ENCODE assay signal across 16 cellular contexts in genomic region chr4:134276476-134276875, GRCh38.
DNase-seq lines count a peak whose midpoint lies in the region; FAIRE-seq and TF ChIP-seq lines count a peak whose summit lies in the region.
"Had no signal": no experiment of that assay in that cellular context is flagged by ENCODE, and none has a peak within 500 bp of the region (broad histone marks: within the 10 kb centered on the region; RNA-seq: fewer than 3 reads in every experiment).

No MANE protein-coding gene starts in this region.

- no peak overlapping the region for H3K4me3 ChIP-seq in astrocyte (ENCODE audit: insufficient read depth, low read depth, low read length)
- H3K4me3 ChIP-seq in neural progenitor cell: no peak overlapping the region
- no peak overlapping the region for H3K4me3 ChIP-seq in hepatocyte
- H3K4me3 ChIP-seq in sigmoid colon: no peak overlapping the region
- H3K4me3 ChIP-seq: BLaER1 treated with 17β-estradiol and CSF1 and Interleukin-3, amounts not matched to agents 10 nM and 100 nM had no signal

- H3K9me3 Mint-ChIP-seq in astrocyte (ENCODE audit: unreplicated experiment) (no peaks in the 10 kb centered on the region), neural progenitor cell (peaks cover 3% of the 10 kb centered on the region), osteocyte (ENCODE audit: unreplicated experiment) (peaks cover 8% of the 10 kb centered on the region)
- H3K9me3 Mint-ChIP-seq: H9 had no signal

- H3K36me3 Mint-ChIP-seq in astrocyte (ENCODE audit: low read depth, unreplicated experiment) (no peaks in the 10 kb centered on the region), neural progenitor cell (no peaks in the 10 kb centered on the region), osteocyte (ENCODE audit: unreplicated experiment) (no peaks in the 10 kb centered on the region)
- H3K36me3 Mint-ChIP-seq: CD8-positive, alpha-beta T cell had no signal

- H3K27ac Mint-ChIP-seq in astrocyte (ENCODE audit: unreplicated experiment) (no peak overlapping the region), neural progenitor cell (no peak overlapping the region), osteocyte (ENCODE audit: unreplicated experiment) (no peak overlapping the region)
- H3K27ac Mint-ChIP-seq: B cell; CD8-positive, alpha-beta T cell; H9 had no signal

- intact Hi-C loops in sigmoid colon (cut with DNase I): no loop called here

- H3K36me3 ChIP-seq in astrocyte (ENCODE audit: insufficient read depth, low read length) (no peaks in the 10 kb centered on the region), neural progenitor cell (no peaks in the 10 kb centered on the region), hepatocyte (replicated peaks; ENCODE audit: insufficient read depth, low read depth) (no peaks in the 10 kb centered on the region), sigmoid colon (no peaks in the 10 kb centered on the region)
- H3K36me3 ChIP-seq: BLaER1 treated with 17β-estradiol and CSF1 and Interleukin-3, amounts not matched to agents 10 nM and 100 nM had no signal

- H3K27me3 ChIP-seq in astrocyte (ENCODE audit: insufficient read depth, low read length) (no peaks in the 10 kb centered on the region), neural progenitor cell (no peaks in the 10 kb centered on the region), hepatocyte (no peaks in the 10 kb centered on the region), sigmoid colon (no peaks in the 10 kb centered on the region)
- H3K27me3 ChIP-seq: BLaER1 treated with 17β-estradiol and CSF1 and Interleukin-3, amounts not matched to agents 10 nM and 100 nM had no signal

- peak; percentile 2 for DNase-seq in A172 (ENCODE audit: low spot score)
- peak; percentile 16 for DNase-seq in GM04503 (ENCODE audit: low read depth)
- DNase-seq in astrocyte (ENCODE audit: low read depth): no peak
- DNase-seq in neural progenitor cell (ENCODE audit: low spot score): no peak
- DNase-seq in osteocyte (ENCODE audit: extremely low spot score, unreplicated experiment): no peak
- DNase-seq in hepatocyte (ENCODE audit: low spot score): no peak
- DNase-seq in sigmoid colon: no peak
- DNase-seq: Calu3; CD8-positive, alpha-beta T cell; DMS79 treated with DMSO at 0.1 percent for 48 hours; H9 had no signal

- no peaks in the 10 kb centered on the region for H3K79me2 ChIP-seq in astrocyte (ENCODE audit: insufficient read depth, low read length)
- no peaks in the 10 kb centered on the region for H3K79me2 ChIP-seq in neural progenitor cell (ENCODE audit: low read depth)
- no peaks in the 10 kb centered on the region for H3K79me2 ChIP-seq in hepatocyte

- no peak overlapping the region for H2AFZ ChIP-seq in astrocyte (ENCODE audit: low read depth, low read length)
- H2AFZ ChIP-seq in neural progenitor cell (replicated peaks): peak overlapping the region; percentile 8
- H2AFZ ChIP-seq in hepatocyte: no peak overlapping the region

- no peaks in the 10 kb centered on the region for H3K4me1 ChIP-seq in astrocyte (ENCODE audit: insufficient read depth, low read length)
- peaks cover 6% of the 10 kb centered on the region for H3K4me1 ChIP-seq in neural progenitor cell
- no peaks in the 10 kb centered on the region for H3K4me1 ChIP-seq in hepatocyte (ENCODE audit: insufficient read depth)
- no peaks in the 10 kb centered on the region for H3K4me1 ChIP-seq in sigmoid colon
- H3K4me1 ChIP-seq: BLaER1 treated with 17β-estradiol and CSF1 and Interleukin-3, amounts not matched to agents 10 nM and 100 nM had no signal

- H3K9ac ChIP-seq in astrocyte (ENCODE audit: low read length) (no peak overlapping the region), neural progenitor cell (no peak overlapping the region)
- H3K9ac ChIP-seq: BLaER1 treated with 17β-estradiol and CSF1 and Interleukin-3, amounts not matched to agents 10 nM and 100 nM had no signal

- FAIRE-seq in astrocyte (lab: Jason Lieb, UNC): peak; percentile 5
- FAIRE-seq: G401.6, H1 had no signal

- TF ChIP-seq EP300 in sigmoid colon (IDR thresholded peaks at IDR 0.05): no peak

- H3K4me1 Mint-ChIP-seq in astrocyte (ENCODE audit: low read depth, unreplicated experiment): no peaks in the 10 kb centered on the region
- H3K4me1 Mint-ChIP-seq in neural progenitor cell: no peaks in the 10 kb centered on the region
- H3K4me1 Mint-ChIP-seq in osteocyte (ENCODE audit: unreplicated experiment): no peaks in the 10 kb centered on the region
- H3K4me1 Mint-ChIP-seq: B cell, H9 had no signal

- H3K27ac ChIP-seq in astrocyte (ENCODE audit: low read depth, low read length): no peak overlapping the region
- H3K27ac ChIP-seq in neural progenitor cell: no peak overlapping the region
- no peak overlapping the region for H3K27ac ChIP-seq in hepatocyte
- no peak overlapping the region for H3K27ac ChIP-seq in sigmoid colon
- H3K27ac ChIP-seq: 22Rv1; BLaER1 treated with 17β-estradiol and CSF1 and Interleukin-3, amounts not matched to agents 10 nM and 100 nM had no signal

- no peaks in the 10 kb centered on the region for H4K20me1 ChIP-seq in astrocyte (ENCODE audit: insufficient read depth, low read length)
- H4K20me1 ChIP-seq in neural progenitor cell (ENCODE audit: low read depth): no peaks in the 10 kb centered on the region
- no peaks in the 10 kb centered on the region for H4K20me1 ChIP-seq in hepatocyte (ENCODE audit: insufficient read depth, poor library complexity, severe bottlenecking)
- H4K20me1 ChIP-seq: BLaER1 treated with 17β-estradiol and CSF1 and Interleukin-3, amounts not matched to agents 10 nM and 100 nM had no signal

- no peaks in the 10 kb centered on the region for H3K9me3 ChIP-seq in astrocyte (ENCODE audit: insufficient read depth, low read depth, low read length)
- no peaks in the 10 kb centered on the region for H3K9me3 ChIP-seq in neural progenitor cell (ENCODE audit: low read depth)
- H3K9me3 ChIP-seq in hepatocyte (ENCODE audit: low read depth): no peaks in the 10 kb centered on the region
- H3K9me3 ChIP-seq in sigmoid colon: no peaks in the 10 kb centered on the region
- H3K9me3 ChIP-seq: BLaER1 treated with 17β-estradiol and CSF1 and Interleukin-3, amounts not matched to agents 10 nM and 100 nM had no signal

- H3K4me2 ChIP-seq in astrocyte (ENCODE audit: low read length) (no peak overlapping the region), neural progenitor cell (no peak overlapping the region), hepatocyte (no peak overlapping the region)
- H3K4me2 ChIP-seq: BLaER1 treated with 17β-estradiol and CSF1 and Interleukin-3, amounts not matched to agents 10 nM and 100 nM had no signal

- H3K27me3 Mint-ChIP-seq in astrocyte (ENCODE audit: low read depth, unreplicated experiment): no peaks in the 10 kb centered on the region
- H3K27me3 Mint-ChIP-seq in neural progenitor cell (ENCODE audit: insufficient read depth, low read depth): no peaks in the 10 kb centered on the region
- no peaks in the 10 kb centered on the region for H3K27me3 Mint-ChIP-seq in osteocyte (ENCODE audit: unreplicated experiment)
- H3K27me3 Mint-ChIP-seq: B cell had no signal

- no peaks in the 10 kb centered on the region for H3F3A ChIP-seq in neural progenitor cell (ENCODE audit: low read depth)

- TF ChIP-seq POLR2A in sigmoid colon (IDR thresholded peaks at IDR 0.05): no peak

- no peak overlapping the region for H3K4me3 Mint-ChIP-seq in astrocyte (ENCODE audit: unreplicated experiment)
- no peak overlapping the region for H3K4me3 Mint-ChIP-seq in neural progenitor cell
- no peak overlapping the region for H3K4me3 Mint-ChIP-seq in osteocyte (ENCODE audit: unreplicated experiment)
- H3K4me3 Mint-ChIP-seq: B cell; CD8-positive, alpha-beta T cell; H9 had no signal

- TF ChIP-seq CTCF in astrocyte (IDR thresholded peaks at IDR 0.05; ENCODE audit: insufficient read depth, low read depth, low read length) (no peak), neural progenitor cell (IDR thresholded peaks at IDR 0.05) (no peak), osteocyte (IDR thresholded peaks at IDR 0.05) (no peak), hepatocyte (IDR thresholded peaks at IDR 0.05; ENCODE audit: poor library complexity) (no peak), sigmoid colon (IDR thresholded peaks at IDR 0.05) (no peak)

- no peaks in the 10 kb centered on the region for H3K9me2 ChIP-seq in hepatocyte (replicated peaks; ENCODE audit: insufficient read depth)

- WGBS in hepatocyte (ENCODE audit: low lambda C conversion rate, missing lambda C conversion rate): 70% methylated on average over 2 of the region's 2 CpGs
- 70% methylated on average over 2 of the region's 2 CpGs for WGBS in sigmoid colon, 2 donors

Comparison
In these comparisons a context has a peak if more than half of its experiments do, and no peak if none do; other contexts are left out.
1. DNase-seq: peak in A172 (single experiment) and GM04503 (single experiment); none in astrocyte (single experiment), neural progenitor cell (single experiment), osteocyte (single experiment), hepatocyte (single experiment) and sigmoid colon (single experiment).